Comparison of ENCODE assay signal across 11 cellular contexts in the genomic region with DNA sequence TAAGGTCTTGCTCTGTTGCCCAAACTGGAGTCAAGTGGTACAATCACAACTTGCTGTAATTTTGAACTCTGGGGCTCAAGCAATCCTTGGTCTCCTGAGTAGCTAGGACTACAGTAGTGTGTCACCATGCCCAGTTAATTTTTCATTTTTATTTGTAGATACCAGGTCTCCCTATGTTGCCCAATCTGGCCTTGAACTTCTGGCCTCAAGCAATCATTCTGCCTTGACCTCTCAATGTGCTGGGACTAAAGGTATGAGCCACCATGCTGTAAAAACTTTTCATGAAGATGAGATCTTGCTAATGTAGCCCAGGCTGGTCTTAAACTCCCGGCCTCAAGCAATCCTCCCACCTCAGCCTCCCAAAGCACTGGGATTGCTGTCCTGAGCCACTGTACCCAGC.
"Had no signal": no experiment of that assay in that cellular context is flagged by ENCODE, and none has a peak within 500 bp of the region (broad histone marks: within the 10 kb centered on the region; RNA-seq: fewer than 3 reads in every experiment).

No MANE protein-coding gene starts in this region.

- H3K4me2 ChIP-seq: GM23338 had no signal

- H2AFZ ChIP-seq: GM23248, GM23338 had no signal

- H3K4me3 ChIP-seq: GM23248, GM23338, HAP-1 had no signal

- H3K27ac ChIP-seq: GM23248 had no signal

- H3K4me1 Mint-ChIP-seq: GM23338 had no signal

- DNase-seq: GM23248, GOT3, H7, H9, HCEC 1CT, HFFc6 had no signal

- H3K4me1 ChIP-seq: HAP-1 had no signal

- H3K9ac ChIP-seq: GM23248 had no signal

- ATAC-seq: GM23338, HCT116 had no signal

- H3K36me3 ChIP-seq: HAP-1 had no signal

- H3K27ac Mint-ChIP-seq: GM23338, H9, HFFc6 had no signal

- H3K9me3 ChIP-seq: HAP-1 had no signal

- FAIRE-seq: H1, H54 had no signal

- H3K4me3 Mint-ChIP-seq: GM23338, H9, HFFc6 had no signal
